ENCODE assay signal across 13 cellular contexts in genomic region chr18:136433-136832, GRCh38.
DNase-seq lines count a peak whose midpoint lies in the region; ATAC-seq and TF ChIP-seq lines count a peak whose summit lies in the region.
"Had no signal": no experiment of that assay in that cellular context is flagged by ENCODE, and none has a peak within 500 bp of the region (broad histone marks: within the 10 kb centered on the region; RNA-seq: fewer than 3 reads in every experiment).

No MANE protein-coding gene starts in this region.

- DNase-seq in NCI-H2171 treated with DMSO at 0.1 percent for 48 hours (lab: John Stamatoyannopoulos, UW) = peak; percentile 53
- peak; percentile 41 for DNase-seq in activated T-cell treated with anti-CD3 and anti-CD28 coated beads, Interleukin-2, amount 50 U/mL, for 24 hours
- no peak for DNase-seq in NCI-H748 (lab: John Stamatoyannopoulos, UW; ENCODE audit: unreplicated experiment)
- DNase-seq in DMS153 treated with DMSO at 0.1 percent for 48 hours (lab: John Stamatoyannopoulos, UW; ENCODE audit: unreplicated experiment) = no peak
- DNase-seq in NCI-H510A (lab: John Stamatoyannopoulos, UW) = no peak
- DNase-seq: activated B cell treated with CpG ODN at 0.5 μM for 24 hours, NCI-H1105 treated with DMSO at 0.1 percent for 48 hours, ovary had no signal

- H3K27me3 Mint-ChIP-seq in activated T-cell treated with anti-CD3 and anti-CD28 coated beads, Interleukin-2, amount 50 U/mL, for 24 hours = no peaks in the 10 kb centered on the region

- no peaks in the 10 kb centered on the region for H3K36me3 ChIP-seq in neuron (ENCODE audit: insufficient read depth, low read length)
- H3K36me3 ChIP-seq: ovary, vagina had no signal

- H3K27me3 ChIP-seq in neuron (ENCODE audit: insufficient read depth, low read length) = no peaks in the 10 kb centered on the region
- H3K27me3 ChIP-seq: ovary, vagina had no signal

- no peak overlapping the region for H3K27ac Mint-ChIP-seq in activated T-cell treated with anti-CD3 and anti-CD28 coated beads, Interleukin-2, amount 50 U/mL, for 24 hours
- H3K27ac Mint-ChIP-seq: activated B cell treated with CpG ODN at 0.5 μM for 24 hours, brain had no signal

- no peaks in the 10 kb centered on the region for H3K36me3 Mint-ChIP-seq in activated T-cell treated with anti-CD3 and anti-CD28 coated beads, Interleukin-2, amount 50 U/mL, for 24 hours (ENCODE audit: low read depth)
- H3K36me3 Mint-ChIP-seq: brain had no signal

- peak overlapping the region; percentile 67 for H2AFZ ChIP-seq in neuron (ENCODE audit: low read depth, low read length)

- no peaks in the 10 kb centered on the region for H3K9me3 ChIP-seq in neuron (ENCODE audit: low read length)
- H3K9me3 ChIP-seq: ovary, vagina had no signal

- ATAC-seq in GM18861 (IDR thresholded peaks at IDR 0.05; ENCODE audit: unreplicated experiment) (peak; percentile 64), GM18505 (IDR thresholded peaks at IDR 0.05; ENCODE audit: unreplicated experiment) (no peak)

- peaks cover 3% of the 10 kb centered on the region for H3K4me1 Mint-ChIP-seq in activated T-cell treated with anti-CD3 and anti-CD28 coated beads, Interleukin-2, amount 50 U/mL, for 24 hours (ENCODE audit: low read depth)
- H3K4me1 Mint-ChIP-seq: activated B cell treated with CpG ODN at 0.5 μM for 24 hours, brain had no signal

- H3K4me1 ChIP-seq in neuron (ENCODE audit: insufficient read depth, low read length) = no peaks in the 10 kb centered on the region
- H3K4me1 ChIP-seq: vagina had no signal

- H3K9me3 Mint-ChIP-seq in activated T-cell treated with anti-CD3 and anti-CD28 coated beads, Interleukin-2, amount 50 U/mL, for 24 hours = no peaks in the 10 kb centered on the region
- H3K9me3 Mint-ChIP-seq: activated B cell treated with CpG ODN at 0.5 μM for 24 hours had no signal

- peak overlapping the region; percentile 18 for H3K4me3 ChIP-seq in neuron (ENCODE audit: low read length)
- H3K4me3 ChIP-seq: ovary, vagina had no signal

- no peak overlapping the region for H3K4me3 Mint-ChIP-seq in activated T-cell treated with anti-CD3 and anti-CD28 coated beads, Interleukin-2, amount 50 U/mL, for 24 hours
- H3K4me3 Mint-ChIP-seq: activated B cell treated with CpG ODN at 0.5 μM for 24 hours, brain had no signal

- TF ChIP-seq POLR2A in GM18505 (IDR thresholded peaks at IDR 0.05; ENCODE audit: borderline replicate concordance, extremely low read depth, insufficient read depth, insufficient read length) = no peak

Comparison
In these comparisons a context has a peak if more than half of its experiments do, and no peak if none do; other contexts are left out.
1. DNase-seq: peak in NCI-H2171 treated with DMSO at 0.1 percent for 48 hours (single experiment) and activated T-cell treated with anti-CD3 and anti-CD28 coated beads, Interleukin-2, amount 50 U/mL, for 24 hours (single experiment); none in NCI-H748 (single experiment), DMS153 treated with DMSO at 0.1 percent for 48 hours (single experiment) and NCI-H510A (single experiment).